Comparison of ENCODE assay signal across 8 cellular contexts in genomic region chr11:107018274-107018901, GRCh38. TPM values are rescaled to one million over a fixed set of nuclear protein-coding genes. Genes with fewer than 3 reads are reported as not detected.
DNase-seq lines count a peak whose midpoint lies in the region; ATAC-seq and TF ChIP-seq lines count a peak whose summit lies in the region.

A gene with protein sequence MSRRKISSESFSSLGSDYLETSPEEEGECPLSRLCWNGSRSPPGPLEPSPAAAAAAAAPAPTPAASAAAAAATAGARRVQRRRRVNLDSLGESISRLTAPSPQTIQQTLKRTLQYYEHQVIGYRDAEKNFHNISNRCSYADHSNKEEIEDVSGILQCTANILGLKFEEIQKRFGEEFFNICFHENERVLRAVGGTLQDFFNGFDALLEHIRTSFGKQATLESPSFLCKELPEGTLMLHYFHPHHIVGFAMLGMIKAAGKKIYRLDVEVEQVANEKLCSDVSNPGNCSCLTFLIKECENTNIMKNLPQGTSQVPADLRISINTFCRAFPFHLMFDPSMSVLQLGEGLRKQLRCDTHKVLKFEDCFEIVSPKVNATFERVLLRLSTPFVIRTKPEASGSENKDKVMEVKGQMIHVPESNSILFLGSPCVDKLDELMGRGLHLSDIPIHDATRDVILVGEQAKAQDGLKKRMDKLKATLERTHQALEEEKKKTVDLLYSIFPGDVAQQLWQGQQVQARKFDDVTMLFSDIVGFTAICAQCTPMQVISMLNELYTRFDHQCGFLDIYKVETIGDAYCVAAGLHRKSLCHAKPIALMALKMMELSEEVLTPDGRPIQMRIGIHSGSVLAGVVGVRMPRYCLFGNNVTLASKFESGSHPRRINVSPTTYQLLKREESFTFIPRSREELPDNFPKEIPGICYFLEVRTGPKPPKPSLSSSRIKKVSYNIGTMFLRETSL (minus strand): TSS chr11:107018476. CDS start chr11:107018055, 421 bp downstream.

- H2AFZ ChIP-seq in fibroblast of lung (ENCODE audit: low read length) (peak within 1 kb of the TSS; percentile 48), neuron (ENCODE audit: low read depth, low read length) (peak within 1 kb of the TSS; percentile 99)

- no peaks in the 10 kb centered on the region for H3K79me2 ChIP-seq in fibroblast of lung (ENCODE audit: control insufficient read depth, insufficient read depth, low read length)

- H3K4me1 ChIP-seq in RWPE2 (ENCODE audit: insufficient read depth, poor library complexity, severe bottlenecking) (peaks cover 7% of the 10 kb centered on the region), fibroblast of lung (ENCODE audit: control insufficient read depth, extremely low read depth, insufficient read depth, low read length) (peaks cover 4% of the 10 kb centered on the region), neuron (ENCODE audit: insufficient read depth, low read length) (peaks cover 26% of the 10 kb centered on the region)
- no peaks in the 10 kb centered on the region for H3K4me1 ChIP-seq in effector memory CD4-positive, alpha-beta T cell (ENCODE audit: control insufficient read depth, insufficient read depth, low read length, poor library complexity, severe bottlenecking)

- TF ChIP-seq CTCF in RWPE2 (IDR thresholded peaks at IDR 0.05; ENCODE audit: poor library complexity, severe bottlenecking) (no peak), fibroblast of lung (conservative IDR thresholded peaks at IDR 0.05 in 1 of 2, IDR thresholded peaks at IDR 0.05 in 1 of 2; ENCODE audit: low read depth in 1 of 2, low read length in 2 of 2) (no peak)

- H3K4me2 ChIP-seq in fibroblast of lung (ENCODE audit: extremely low read depth, insufficient read depth, low read length), result peak within 1 kb of the TSS; percentile 86

- H3K9ac ChIP-seq in fibroblast of lung (ENCODE audit: insufficient read depth, low read length), result peak within 1 kb of the TSS; percentile 68

- H3K27ac ChIP-seq in RWPE2 (ENCODE audit: poor library complexity, severe bottlenecking) (no peak within 1 kb of the TSS), fibroblast of lung (ENCODE audit: insufficient read depth, low read length) (no peak within 1 kb of the TSS)
- no peak within 1 kb of the TSS for H3K27ac ChIP-seq in effector memory CD4-positive, alpha-beta T cell (ENCODE audit: insufficient read depth, low read length, poor library complexity, severe bottlenecking)

- no peaks in the 10 kb centered on the region for H3K36me3 ChIP-seq in RWPE2 (ENCODE audit: low read depth)
- H3K36me3 ChIP-seq in fibroblast of lung (ENCODE audit: control insufficient read depth, insufficient read depth, low read length), result no peaks in the 10 kb centered on the region
- no peaks in the 10 kb centered on the region for H3K36me3 ChIP-seq in neuron (ENCODE audit: insufficient read depth, low read length)
- H3K36me3 ChIP-seq in effector memory CD4-positive, alpha-beta T cell (ENCODE audit: control insufficient read depth, insufficient read depth, low read length), result no peaks in the 10 kb centered on the region

- no peaks in the 10 kb centered on the region for H3K9me3 ChIP-seq in RWPE2 (ENCODE audit: severe bottlenecking)
- no peaks in the 10 kb centered on the region for H3K9me3 ChIP-seq in fibroblast of lung (ENCODE audit: control insufficient read depth, insufficient read depth, low read depth, low read length)
- no peaks in the 10 kb centered on the region for H3K9me3 ChIP-seq in neuron (ENCODE audit: low read length)
- H3K9me3 ChIP-seq in effector memory CD4-positive, alpha-beta T cell (ENCODE audit: control insufficient read depth, low read length), result no peaks in the 10 kb centered on the region

- ATAC-seq in HG03039 (IDR thresholded peaks at IDR 0.05; ENCODE audit: unreplicated experiment) (peak; percentile 36), RWPE2 (ENCODE audit: low read depth) (no peak)

- H3K27me3 ChIP-seq in RWPE2 (ENCODE audit: insufficient read depth, poor library complexity, severe bottlenecking) (peaks cover 59% of the 10 kb centered on the region), fibroblast of lung (ENCODE audit: control insufficient read depth, insufficient read depth, low read length) (peaks cover 4% of the 10 kb centered on the region), neuron (ENCODE audit: insufficient read depth, low read length) (no peaks in the 10 kb centered on the region)
- H3K27me3 ChIP-seq in effector memory CD4-positive, alpha-beta T cell (replicated peaks; ENCODE audit: control insufficient read depth, insufficient read depth, low read length, poor library complexity, severe bottlenecking), result peaks cover 7% of the 10 kb centered on the region

- peak; percentile 3 for DNase-seq in stimulated activated CD4-positive, alpha-beta T cell treated with anti-CD3 and anti-CD28 coated beads, Interleukin-15, amount 100 ng/mL, for 24 hours
- DNase-seq in stimulated activated CD4-positive, alpha-beta T cell treated with anti-CD3 and anti-CD28 coated beads, Interleukin-4, amount 100 ng/mL, for 1 hour, result no peak
- DNase-seq in RWPE2 (ENCODE audit: low spot score), result peak; percentile 34
- DNase-seq in fibroblast of lung (ENCODE audit: low read depth in 2 of 2), result peak; percentile 12 to 37
- DNase-seq in effector memory CD4-positive, alpha-beta T cell, result no peak
- no peak for DNase-seq in stimulated activated CD4-positive, alpha-beta T cell treated with anti-CD3 and anti-CD28 coated beads, Interleukin-12 subunit alpha, Interleukin-12 subunit beta, amount 100 ng/mL, for 4 hours

- H4K20me1 ChIP-seq in fibroblast of lung (ENCODE audit: control insufficient read depth, extremely low read depth, insufficient read depth, low read length), result no peaks in the 10 kb centered on the region

- peak within 1 kb of the TSS; percentile 31 for H3K4me3 ChIP-seq in RWPE2 (ENCODE audit: severe bottlenecking)
- peak within 1 kb of the TSS; percentile 32 to 54 (median 52) for H3K4me3 ChIP-seq in fibroblast of lung (replicated peaks in 1 of 4; ENCODE audit: control extremely low read depth in 1 of 4, insufficient read depth in 1 of 4, low read depth in 3 of 4, low read length in 4 of 4)
- peak within 1 kb of the TSS; percentile 56 for H3K4me3 ChIP-seq in neuron (ENCODE audit: low read length)
- H3K4me3 ChIP-seq in effector memory CD4-positive, alpha-beta T cell (ENCODE audit: insufficient read depth, low read depth, low read length, poor library complexity, severe bottlenecking), result no peak within 1 kb of the TSS

RNA-seq across cellular contexts. Expression of the gene that starts here (rescaled TPM):
- total RNA-seq in fibroblast of lung, result 0.50 and 2.6 TPM in 2 replicates
- 0.19 and 1.4 TPM in 2 replicates for polyA plus RNA-seq in fibroblast of lung
- polyA plus RNA-seq in fibroblast of lung (2012), result 0.17 and 1.2 TPM in 2 replicates
- 0.67 and 2.9 TPM in 2 replicates for polyA minus RNA-seq in fibroblast of lung (ENCODE audit: low replicate concordance)

Comparison
In these comparisons a context has a peak if more than half of its experiments do, and no peak if none do; other contexts are left out.
1. DNase-seq: peak in stimulated activated CD4-positive, alpha-beta T cell treated with anti-CD3 and anti-CD28 coated beads, Interleukin-15, amount 100 ng/mL, for 24 hours (single experiment), RWPE2 (single experiment) and fibroblast of lung (2 of 2); none in stimulated activated CD4-positive, alpha-beta T cell treated with anti-CD3 and anti-CD28 coated beads, Interleukin-4, amount 100 ng/mL, for 1 hour (single experiment), effector memory CD4-positive, alpha-beta T cell (0 of 3) and stimulated activated CD4-positive, alpha-beta T cell treated with anti-CD3 and anti-CD28 coated beads, Interleukin-12 subunit alpha, Interleukin-12 subunit beta, amount 100 ng/mL, for 4 hours (single experiment).